Comparison of ENCODE assay signal across 17 cellular contexts in the genomic region with DNA sequence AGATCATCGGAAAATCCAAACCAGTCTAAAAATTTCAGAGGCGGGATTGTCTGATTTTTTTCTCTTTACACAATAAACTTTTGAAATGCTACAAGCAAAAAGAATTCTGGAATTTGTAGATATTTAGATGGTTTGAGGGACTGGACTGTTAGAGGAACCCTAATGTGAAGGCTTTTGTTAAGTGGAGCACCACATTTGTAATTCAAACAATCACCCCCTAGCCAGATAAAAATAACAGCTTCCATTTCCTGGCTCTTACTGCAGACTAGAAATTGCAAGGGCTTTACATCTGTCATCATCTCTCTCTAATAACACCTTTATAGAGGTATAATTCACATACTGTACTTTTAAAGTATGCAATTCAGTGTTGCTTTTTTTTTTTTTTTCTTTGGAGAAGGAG.
"Had no signal": no experiment of that assay in that cellular context is flagged by ENCODE, and none has a peak within 500 bp of the region (broad histone marks: within the 10 kb centered on the region; RNA-seq: fewer than 3 reads in every experiment).

No MANE protein-coding gene starts in this region.

- ATAC-seq: activated CD4-positive, alpha-beta T cell treated with anti-CD3 and anti-CD28 coated beads for 36 hours; activated T-cell treated with anti-CD3 and anti-CD28 coated beads, Interleukin-2, amount 50 U/mL, for 72 hours; left colon; natural killer cell; pancreas; T-cell had no signal

- H3K4me2 ChIP-seq: hepatocyte had no signal

- H3K9me3 ChIP-seq: ascending aorta, pancreas had no signal

- H3K4me3 Mint-ChIP-seq: activated CD4-positive, alpha-beta memory T cell treated with anti-CD3 and anti-CD28 coated beads, Interleukin-2, amount 10 ng/mL, durations not matched to agents 7 days and 5 days; activated CD4-positive, alpha-beta T cell treated with anti-CD3 and anti-CD28 coated beads for 36 hours; activated naive CD8-positive, alpha-beta T cell treated with anti-CD3 and anti-CD28 coated beads, Interleukin-2, amount 10 ng/mL, durations not matched to agents 7 days and 5 days; activated T-cell treated with anti-CD3 and anti-CD28 coated beads, Interleukin-2, amount 50 U/mL, for 72 hours; natural killer cell; stimulated activated naive CD8-positive, alpha-beta T cell treated with anti-CD3 and anti-CD28 coated beads, Interleukin-15, Interleukin-2, amounts not matched to agents 100 ng/mL and 50 ng/mL, for 24 hours; T-cell had no signal

- H3K9me3 Mint-ChIP-seq: activated CD4-positive, alpha-beta memory T cell treated with anti-CD3 and anti-CD28 coated beads, Interleukin-2, amount 10 ng/mL, durations not matched to agents 7 days and 5 days; activated naive CD8-positive, alpha-beta T cell treated with anti-CD3 and anti-CD28 coated beads, Interleukin-2, amount 10 ng/mL, durations not matched to agents 7 days and 5 days; activated T-cell treated with anti-CD3 and anti-CD28 coated beads, Interleukin-2, amount 50 U/mL, for 72 hours; natural killer cell; stimulated activated naive CD8-positive, alpha-beta T cell treated with anti-CD3 and anti-CD28 coated beads, Interleukin-15, Interleukin-2, amounts not matched to agents 100 ng/mL and 50 ng/mL, for 24 hours; T-cell had no signal

- DNase-seq: activated CD4-positive, alpha-beta memory T cell treated with anti-CD3 and anti-CD28 coated beads, Interleukin-2, amount 10 ng/mL, durations not matched to agents 7 days and 5 days; activated CD4-positive, alpha-beta T cell treated with anti-CD3 and anti-CD28 coated beads for 36 hours; activated gamma-delta T cell treated with Interleukin-2 at 50 U/mL for 16 hours; activated naive CD8-positive, alpha-beta T cell treated with anti-CD3 and anti-CD28 coated beads, Interleukin-2, amount 10 ng/mL, durations not matched to agents 7 days and 5 days; activated T-cell treated with anti-CD3 and anti-CD28 coated beads, Interleukin-2, amount 50 U/mL, for 72 hours; caudate nucleus; left colon; natural killer cell; pancreas; stimulated activated CD4-positive, alpha-beta T cell treated with anti-CD3 and anti-CD28 coated beads, Interleukin-4, amount 100 ng/mL, for 24 hours; T-cell; T1000 had no signal

- H3K36me3 ChIP-seq: ascending aorta, pancreas had no signal

- H3K27ac Mint-ChIP-seq: activated CD4-positive, alpha-beta memory T cell treated with anti-CD3 and anti-CD28 coated beads, Interleukin-2, amount 10 ng/mL, durations not matched to agents 7 days and 5 days; activated CD4-positive, alpha-beta T cell treated with anti-CD3 and anti-CD28 coated beads for 36 hours; activated naive CD8-positive, alpha-beta T cell treated with anti-CD3 and anti-CD28 coated beads, Interleukin-2, amount 10 ng/mL, durations not matched to agents 7 days and 5 days; activated T-cell treated with anti-CD3 and anti-CD28 coated beads, Interleukin-2, amount 50 U/mL, for 72 hours; natural killer cell; stimulated activated naive CD8-positive, alpha-beta T cell treated with anti-CD3 and anti-CD28 coated beads, Interleukin-15, Interleukin-2, amounts not matched to agents 100 ng/mL and 50 ng/mL, for 24 hours; T-cell had no signal

- H3K27ac ChIP-seq: ascending aorta, hepatocyte, pancreas, VCaP had no signal

- H3K27me3 ChIP-seq: ascending aorta, hepatocyte, pancreas had no signal

- H3K27me3 Mint-ChIP-seq: activated CD4-positive, alpha-beta memory T cell treated with anti-CD3 and anti-CD28 coated beads, Interleukin-2, amount 10 ng/mL, durations not matched to agents 7 days and 5 days; activated CD4-positive, alpha-beta T cell treated with anti-CD3 and anti-CD28 coated beads for 36 hours; stimulated activated naive CD8-positive, alpha-beta T cell treated with anti-CD3 and anti-CD28 coated beads, Interleukin-15, Interleukin-2, amounts not matched to agents 100 ng/mL and 50 ng/mL, for 24 hours; T-cell had no signal

- H3K36me3 Mint-ChIP-seq: natural killer cell, T-cell had no signal

- H3K4me3 ChIP-seq: ascending aorta, hepatocyte, lung, pancreas had no signal
